ENCODE assay signal across 2 cellular contexts in genomic region chr19:52028027-52028779, GRCh38.
A peak's percentile ranks its signal among the peaks of the same experiment; 100 is the strongest.
TF ChIP-seq lines count a peak whose summit lies in the region.

Gene ZNF614, minus strand, starts transcription at chr19:52028379. Its CDS starts 2,634 bp downstream, at chr19:52025745.

TF ChIP-seq in A549, 52 proteins besides CTCF, POLR2A, EP300 and RAD21 (continued from another document and continues in another):
- TF ChIP-seq REST (IDR thresholded peaks at IDR 0.05) = peak; percentile 81
- TF ChIP-seq HDAC2 (IDR thresholded peaks at IDR 0.05) = no peak
- no peak for TF ChIP-seq ESRRA (IDR thresholded peaks at IDR 0.05; ENCODE audit: borderline replicate concordance, low read length)
- TF ChIP-seq KDM1A (IDR thresholded peaks at IDR 0.05; ENCODE audit: low read depth) = peak; percentile 66; the same call in 1 of the 2 replicates
- TF ChIP-seq MAZ (IDR thresholded peaks at IDR 0.05; ENCODE audit: borderline replicate concordance, low read depth, low read length) = no peak
- TF ChIP-seq ATOH8 (CRISPR knock-in tag; IDR thresholded peaks at IDR 0.05; ENCODE audit: low read depth) = no peak
- TF ChIP-seq RFX5 (IDR thresholded peaks at IDR 0.05) = no peak
- TF ChIP-seq POLR2AphosphoS2 (conservative IDR thresholded peaks at IDR 0.05; ENCODE audit: low read length) = no peak
- no peak for TF ChIP-seq FOXS1 (CRISPR knock-in tag; IDR thresholded peaks at IDR 0.05)
- no peak for TF ChIP-seq FOSL2 (IDR thresholded peaks at IDR 0.05)
- peak; percentile 12; the same call in 1 of the 2 replicates for TF ChIP-seq FOSL2 (CRISPR knock-in tag; IDR thresholded peaks at IDR 0.05)
- TF ChIP-seq MYC (IDR thresholded peaks at IDR 0.05; ENCODE audit: borderline replicate concordance, low read length) = no peak; the same call in 1 of the 2 replicates
- TF ChIP-seq FOSB (CRISPR knock-in tag; IDR thresholded peaks at IDR 0.05) = no peak
- no peak for TF ChIP-seq ZNF302 (CRISPR knock-in tag; IDR thresholded peaks at IDR 0.05)
- TF ChIP-seq HMGXB4 (CRISPR knock-in tag; IDR thresholded peaks at IDR 0.05; ENCODE audit: borderline replicate concordance) = no peak
- TF ChIP-seq HOXB13 (CRISPR knock-in tag; IDR thresholded peaks at IDR 0.05; ENCODE audit: low read depth) = peak; percentile 62; the same call in 1 of the 2 replicates
- TF ChIP-seq RARB (CRISPR knock-in tag; IDR thresholded peaks at IDR 0.05) = no peak
- TF ChIP-seq RCOR1 (IDR thresholded peaks at IDR 0.05; ENCODE audit: low read depth, low read length) = no peak
- TF ChIP-seq JUN (IDR thresholded peaks at IDR 0.05) = peak in 1 of 2 experiments; percentile 80; a peak in 2 of 5 replicates
- no peak for TF ChIP-seq SMC3 (IDR thresholded peaks at IDR 0.05)
- peak; percentile 47 for TF ChIP-seq KDM5A (IDR thresholded peaks at IDR 0.05)
- no peak for TF ChIP-seq USF2 (IDR thresholded peaks at IDR 0.05)
- no peak; the same call in 1 of the 2 replicates for TF ChIP-seq TFCP2L1 (CRISPR knock-in tag; IDR thresholded peaks at IDR 0.05)
- TF ChIP-seq HOXA7 (CRISPR knock-in tag; IDR thresholded peaks at IDR 0.05) = no peak
- no peak for TF ChIP-seq CBX8 (IDR thresholded peaks at IDR 0.05)
- no peak for TF ChIP-seq JUNB (IDR thresholded peaks at IDR 0.05)
- no peak for TF ChIP-seq PBX3 (IDR thresholded peaks at IDR 0.05)
- peak; percentile 36; the same call in 1 of the 2 replicates for TF ChIP-seq GATA3 (IDR thresholded peaks at IDR 0.05; ENCODE audit: borderline replicate concordance)
- TF ChIP-seq HES2 (IDR thresholded peaks at IDR 0.05) = no peak

TF ChIP-seq in WTC11, 78 proteins besides CTCF, POLR2A, EP300 and RAD21 (continued from another document and continues in another):
- TF ChIP-seq ARID4B (CRISPR knock-in tag; IDR thresholded peaks at IDR 0.05; ENCODE audit: borderline replicate concordance) (peak; percentile 87; the same call in 1 of the 2 replicates), E2F1 (CRISPR knock-in tag; IDR thresholded peaks at IDR 0.05) (no peak), ERG (CRISPR knock-in tag; IDR thresholded peaks at IDR 0.05) (no peak), GTF2I (CRISPR knock-in tag; conservative IDR thresholded peaks at IDR 0.05) (no peak), ATF1 (CRISPR knock-in tag; IDR thresholded peaks at IDR 0.05) (no peak), USF1 (CRISPR knock-in tag; IDR thresholded peaks at IDR 0.05) (no peak), GABPB1 (CRISPR knock-in tag; IDR thresholded peaks at IDR 0.05) (no peak), FOXJ3 (CRISPR knock-in tag; IDR thresholded peaks at IDR 0.05; ENCODE audit: borderline replicate concordance) (no peak), TEAD1 (CRISPR knock-in tag; IDR thresholded peaks at IDR 0.05) (no peak), FOXP1 (CRISPR knock-in tag; IDR thresholded peaks at IDR 0.05; ENCODE audit: borderline replicate concordance) (peak; percentile 79), IRF1 (CRISPR knock-in tag; IDR thresholded peaks at IDR 0.05) (0 out of 2 replicates have a peak, but pooled peaks have one; percentile 37), ELF4 (CRISPR knock-in tag; IDR thresholded peaks at IDR 0.05; ENCODE audit: low read depth) (no peak), AFF4 (CRISPR knock-in tag; IDR thresholded peaks at IDR 0.05; ENCODE audit: borderline replicate concordance) (no peak), ETV6 (CRISPR knock-in tag; IDR thresholded peaks at IDR 0.05) (peak; percentile 74; the same call in 1 of the 2 replicates), JAZF1 (CRISPR knock-in tag; IDR thresholded peaks at IDR 0.05) (no peak), CREM (CRISPR knock-in tag; IDR thresholded peaks at IDR 0.05) (peak; percentile 99), SMAD4 (CRISPR knock-in tag; IDR thresholded peaks at IDR 0.05) (no peak), ZNF263 (CRISPR knock-in tag; IDR thresholded peaks at IDR 0.05; ENCODE audit: low read depth) (no peak), NR2C2 (CRISPR knock-in tag; IDR thresholded peaks at IDR 0.05) (no peak), MYBL2 (CRISPR knock-in tag; IDR thresholded peaks at IDR 0.05) (0 out of 2 replicates have a peak, but pooled peaks have one; percentile 63), SP1 (CRISPR knock-in tag; conservative IDR thresholded peaks at IDR 0.05) (no peak; the same call in 1 of the 2 replicates), MLX (CRISPR knock-in tag; IDR thresholded peaks at IDR 0.05) (no peak), USF2 (CRISPR knock-in tag; IDR thresholded peaks at IDR 0.05) (no peak), ZNF396 (CRISPR knock-in tag; IDR thresholded peaks at IDR 0.05; ENCODE audit: borderline replicate concordance) (no peak), ZBTB43 (CRISPR knock-in tag; IDR thresholded peaks at IDR 0.05) (no peak), ZNF232 (CRISPR knock-in tag; IDR thresholded peaks at IDR 0.05) (no peak; the same call in 1 of the 2 replicates), FOXK1 (CRISPR knock-in tag; IDR thresholded peaks at IDR 0.05) (peak; percentile 82), NR3C1 (CRISPR knock-in tag; conservative IDR thresholded peaks at IDR 0.05; ENCODE audit: low read depth) (no peak), TEAD4 (CRISPR knock-in tag; IDR thresholded peaks at IDR 0.05) (no peak), ZNF317 (CRISPR knock-in tag; IDR thresholded peaks at IDR 0.05; ENCODE audit: borderline replicate concordance, low read depth) (no peak), E2F4 (CRISPR knock-in tag; IDR thresholded peaks at IDR 0.05; ENCODE audit: borderline replicate concordance, low read depth) (no peak), NFE2L1 (CRISPR knock-in tag; IDR thresholded peaks at IDR 0.05) (peak; percentile 51; the same call in 1 of the 2 replicates), EMX1 (CRISPR knock-in tag; IDR thresholded peaks at IDR 0.05) (no peak), OVOL2 (CRISPR knock-in tag; IDR thresholded peaks at IDR 0.05; ENCODE audit: borderline replicate concordance) (no peak)
